In genomic region chr6:158387036-158387435, GRCh38 we compare ENCODE assay signal across 14 cellular contexts.
A peak's percentile ranks its signal among the peaks of the same experiment; 100 is the strongest.
DNase-seq lines count a peak whose midpoint lies in the region; ATAC-seq and TF ChIP-seq lines count a peak whose summit lies in the region.
"Had no signal": no experiment of that assay in that cellular context is flagged by ENCODE, and none has a peak within 500 bp of the region (broad histone marks: within the 10 kb centered on the region; RNA-seq: fewer than 3 reads in every experiment).

No MANE protein-coding gene starts in this region.

- H3K27me3 ChIP-seq in Loucy (ENCODE audit: insufficient read depth, low read length, poor library complexity, severe bottlenecking) = no peaks in the 10 kb centered on the region
- H3K27me3 ChIP-seq: tibial nerve had no signal

- no peak overlapping the region for H3K27ac Mint-ChIP-seq in mesothelial cell of epicardium
- H3K27ac Mint-ChIP-seq: activated B cell treated with CpG ODN at 0.5 μM for 24 hours, nephron had no signal

- no peak overlapping the region for H3K9ac ChIP-seq in Loucy (ENCODE audit: low read depth, low read length, poor library complexity, severe bottlenecking)

- H3K4me3 ChIP-seq in Loucy (ENCODE audit: low read length, poor library complexity, severe bottlenecking) = no peak overlapping the region
- no peak overlapping the region for H3K4me3 ChIP-seq in astrocyte of the cerebellum (ENCODE audit: low read depth, low read length)
- no peak overlapping the region for H3K4me3 ChIP-seq in retinal pigment epithelial cell (ENCODE audit: low read length)
- H3K4me3 ChIP-seq in mucosa of descending colon = no peak overlapping the region
- H3K4me3 ChIP-seq: tibial nerve had no signal

- H3K36me3 ChIP-seq in Loucy (ENCODE audit: insufficient read depth, low read length) = no peaks in the 10 kb centered on the region
- H3K36me3 ChIP-seq in mucosa of descending colon (ENCODE audit: low read depth) = no peaks in the 10 kb centered on the region
- H3K36me3 ChIP-seq: tibial nerve had no signal

- peaks cover 15% of the 10 kb centered on the region for H3K4me1 ChIP-seq in Loucy (ENCODE audit: insufficient read depth, low read length, poor library complexity, severe bottlenecking)
- H3K4me1 ChIP-seq in mucosa of descending colon (ENCODE audit: low read depth) = no peaks in the 10 kb centered on the region

- peaks cover 7% of the 10 kb centered on the region for H3K36me3 Mint-ChIP-seq in mesothelial cell of epicardium

- intact Hi-C loops in mucosa of descending colon (cut with DNase I, micrococcal nuclease) = no loop called here

- H4K20me1 ChIP-seq in Loucy (ENCODE audit: insufficient read depth, low read length, poor library complexity, severe bottlenecking) = no peaks in the 10 kb centered on the region

- no peaks in the 10 kb centered on the region for H3F3A ChIP-seq in Loucy (ENCODE audit: low read depth)

- peaks cover 2% of the 10 kb centered on the region for H3K4me1 Mint-ChIP-seq in mesothelial cell of epicardium

- ATAC-seq in mucosa of descending colon = no peak

- H3K9me3 Mint-ChIP-seq in mesothelial cell of epicardium = peaks cover 16% of the 10 kb centered on the region
- H3K9me3 Mint-ChIP-seq: activated B cell treated with CpG ODN at 0.5 μM for 24 hours had no signal

- DNase-seq in NCI-H82 (lab: John Stamatoyannopoulos, UW) = peak; percentile 46
- no peak for DNase-seq in NCI-H82 treated with DMSO at 0.1 percent for 48 hours (lab: John Stamatoyannopoulos, UW; ENCODE audit: unreplicated experiment)
- DNase-seq in astrocyte of the cerebellum (ENCODE audit: low read depth) = no peak
- no peak for DNase-seq in retinal pigment epithelial cell (ENCODE audit: low read depth)
- DNase-seq in mucosa of descending colon = no peak
- no peak for DNase-seq in mesothelial cell of epicardium (ENCODE audit: low spot score in 2 of 2, unreplicated experiment in 2 of 2)
- DNase-seq in DMS153 treated with DMSO at 0.1 percent for 48 hours (lab: John Stamatoyannopoulos, UW; ENCODE audit: unreplicated experiment) = no peak
- DNase-seq: activated B cell treated with CpG ODN at 0.5 μM for 24 hours, activated T-cell treated with anti-CD3 and anti-CD28 coated beads for 4 hours, NCI-H345, SHP77 treated with DMSO at 0.1 percent for 48 hours had no signal

- TF ChIP-seq CTCF in Loucy (conservative IDR thresholded peaks at IDR 0.05; ENCODE audit: low read length) (peak; percentile 52), astrocyte of the cerebellum (IDR thresholded peaks at IDR 0.05; ENCODE audit: low read depth, low read length, missing control alignments) (peak; percentile 18), retinal pigment epithelial cell (conservative IDR thresholded peaks at IDR 0.05; ENCODE audit: low read depth, low read length) (peak; percentile 32), mucosa of descending colon (IDR thresholded peaks at IDR 0.05) (no peak), mesothelial cell of epicardium (IDR thresholded peaks at IDR 0.05; ENCODE audit: unreplicated experiment) (no peak)

- H3K4me2 ChIP-seq in Loucy (ENCODE audit: low read depth, low read length, poor library complexity, severe bottlenecking) = peak overlapping the region; percentile 18

- H3K27me3 Mint-ChIP-seq in mesothelial cell of epicardium (ENCODE audit: low read depth) = no peaks in the 10 kb centered on the region
- H3K27me3 Mint-ChIP-seq: activated B cell treated with CpG ODN at 0.5 μM for 24 hours had no signal

- in situ Hi-C loops in astrocyte of the cerebellum (cut with HindIII; ENCODE audit: low sequenced_read_pairs) = no loop called here

- no peaks in the 10 kb centered on the region for H3K9me3 ChIP-seq in Loucy (ENCODE audit: insufficient read depth, low read depth, low read length)
- H3K9me3 ChIP-seq in mucosa of descending colon = peaks cover 5% of the 10 kb centered on the region
- H3K9me3 ChIP-seq: tibial nerve had no signal

- no peaks in the 10 kb centered on the region for H3K79me2 ChIP-seq in Loucy (ENCODE audit: insufficient read depth, low read length)

- H3K4me3 Mint-ChIP-seq in mesothelial cell of epicardium = no peak overlapping the region
- H3K4me3 Mint-ChIP-seq: activated B cell treated with CpG ODN at 0.5 μM for 24 hours, nephron had no signal

- no peak overlapping the region for H2AFZ ChIP-seq in Loucy (ENCODE audit: low read length)

- H3K9me2 ChIP-seq in Loucy (replicated peaks; ENCODE audit: low read depth, low read length) = no peaks in the 10 kb centered on the region

Comparison
In these comparisons a context has a peak if more than half of its experiments do, and no peak if none do; other contexts are left out.
1. CTCF ChIP-seq: peak in Loucy (single experiment), astrocyte of the cerebellum (single experiment) and retinal pigment epithelial cell (single experiment); none in mucosa of descending colon (single experiment) and mesothelial cell of epicardium (single experiment).